1 cellular context compared by ENCODE assay signal in the genomic region with DNA sequence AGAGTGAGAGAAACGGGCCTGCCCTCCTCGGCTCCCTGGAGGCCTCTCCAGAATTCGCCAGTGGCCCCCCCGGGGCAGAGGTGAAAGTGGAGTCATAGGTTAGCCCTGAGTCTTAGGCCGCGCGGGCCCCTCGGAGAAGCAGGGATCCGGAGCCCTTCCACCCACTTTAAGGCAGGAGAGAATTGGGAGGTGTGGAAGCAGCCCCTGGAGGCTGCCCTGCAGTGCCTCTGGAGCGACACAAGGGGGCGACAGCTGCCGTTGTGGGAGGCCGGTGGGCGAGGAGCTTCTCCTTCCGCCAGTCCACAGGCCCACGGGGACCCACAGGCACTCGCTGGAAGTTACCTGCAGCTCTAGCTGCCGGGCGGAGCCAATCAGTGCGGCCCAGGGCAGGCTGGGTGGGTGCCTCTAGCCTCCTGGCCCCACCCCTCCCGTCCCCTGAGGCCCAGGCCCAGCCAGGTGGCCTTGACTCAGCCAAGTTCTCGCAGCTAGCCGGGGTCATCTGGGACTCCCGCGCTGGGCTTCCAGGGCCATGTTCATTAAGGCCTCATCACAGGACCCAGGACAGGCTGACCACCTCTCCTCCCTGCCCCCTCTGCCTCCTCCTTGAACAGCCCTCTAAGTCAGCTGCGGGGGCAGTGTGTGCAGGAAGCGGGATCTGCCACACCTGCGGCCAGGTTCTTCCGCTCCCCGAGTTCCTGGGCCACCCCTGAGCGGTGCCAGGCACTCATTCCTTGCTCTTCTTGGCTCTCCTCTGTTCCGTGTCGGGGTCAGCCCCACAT.
TF ChIP-seq lines count a peak whose summit lies in the region.

No MANE protein-coding gene starts in this region.

TF ChIP-seq in GM23338, 12 proteins besides CTCF, POLR2A, EP300 and RAD21 (continued from another document):
- TF ChIP-seq, protein P1, sequence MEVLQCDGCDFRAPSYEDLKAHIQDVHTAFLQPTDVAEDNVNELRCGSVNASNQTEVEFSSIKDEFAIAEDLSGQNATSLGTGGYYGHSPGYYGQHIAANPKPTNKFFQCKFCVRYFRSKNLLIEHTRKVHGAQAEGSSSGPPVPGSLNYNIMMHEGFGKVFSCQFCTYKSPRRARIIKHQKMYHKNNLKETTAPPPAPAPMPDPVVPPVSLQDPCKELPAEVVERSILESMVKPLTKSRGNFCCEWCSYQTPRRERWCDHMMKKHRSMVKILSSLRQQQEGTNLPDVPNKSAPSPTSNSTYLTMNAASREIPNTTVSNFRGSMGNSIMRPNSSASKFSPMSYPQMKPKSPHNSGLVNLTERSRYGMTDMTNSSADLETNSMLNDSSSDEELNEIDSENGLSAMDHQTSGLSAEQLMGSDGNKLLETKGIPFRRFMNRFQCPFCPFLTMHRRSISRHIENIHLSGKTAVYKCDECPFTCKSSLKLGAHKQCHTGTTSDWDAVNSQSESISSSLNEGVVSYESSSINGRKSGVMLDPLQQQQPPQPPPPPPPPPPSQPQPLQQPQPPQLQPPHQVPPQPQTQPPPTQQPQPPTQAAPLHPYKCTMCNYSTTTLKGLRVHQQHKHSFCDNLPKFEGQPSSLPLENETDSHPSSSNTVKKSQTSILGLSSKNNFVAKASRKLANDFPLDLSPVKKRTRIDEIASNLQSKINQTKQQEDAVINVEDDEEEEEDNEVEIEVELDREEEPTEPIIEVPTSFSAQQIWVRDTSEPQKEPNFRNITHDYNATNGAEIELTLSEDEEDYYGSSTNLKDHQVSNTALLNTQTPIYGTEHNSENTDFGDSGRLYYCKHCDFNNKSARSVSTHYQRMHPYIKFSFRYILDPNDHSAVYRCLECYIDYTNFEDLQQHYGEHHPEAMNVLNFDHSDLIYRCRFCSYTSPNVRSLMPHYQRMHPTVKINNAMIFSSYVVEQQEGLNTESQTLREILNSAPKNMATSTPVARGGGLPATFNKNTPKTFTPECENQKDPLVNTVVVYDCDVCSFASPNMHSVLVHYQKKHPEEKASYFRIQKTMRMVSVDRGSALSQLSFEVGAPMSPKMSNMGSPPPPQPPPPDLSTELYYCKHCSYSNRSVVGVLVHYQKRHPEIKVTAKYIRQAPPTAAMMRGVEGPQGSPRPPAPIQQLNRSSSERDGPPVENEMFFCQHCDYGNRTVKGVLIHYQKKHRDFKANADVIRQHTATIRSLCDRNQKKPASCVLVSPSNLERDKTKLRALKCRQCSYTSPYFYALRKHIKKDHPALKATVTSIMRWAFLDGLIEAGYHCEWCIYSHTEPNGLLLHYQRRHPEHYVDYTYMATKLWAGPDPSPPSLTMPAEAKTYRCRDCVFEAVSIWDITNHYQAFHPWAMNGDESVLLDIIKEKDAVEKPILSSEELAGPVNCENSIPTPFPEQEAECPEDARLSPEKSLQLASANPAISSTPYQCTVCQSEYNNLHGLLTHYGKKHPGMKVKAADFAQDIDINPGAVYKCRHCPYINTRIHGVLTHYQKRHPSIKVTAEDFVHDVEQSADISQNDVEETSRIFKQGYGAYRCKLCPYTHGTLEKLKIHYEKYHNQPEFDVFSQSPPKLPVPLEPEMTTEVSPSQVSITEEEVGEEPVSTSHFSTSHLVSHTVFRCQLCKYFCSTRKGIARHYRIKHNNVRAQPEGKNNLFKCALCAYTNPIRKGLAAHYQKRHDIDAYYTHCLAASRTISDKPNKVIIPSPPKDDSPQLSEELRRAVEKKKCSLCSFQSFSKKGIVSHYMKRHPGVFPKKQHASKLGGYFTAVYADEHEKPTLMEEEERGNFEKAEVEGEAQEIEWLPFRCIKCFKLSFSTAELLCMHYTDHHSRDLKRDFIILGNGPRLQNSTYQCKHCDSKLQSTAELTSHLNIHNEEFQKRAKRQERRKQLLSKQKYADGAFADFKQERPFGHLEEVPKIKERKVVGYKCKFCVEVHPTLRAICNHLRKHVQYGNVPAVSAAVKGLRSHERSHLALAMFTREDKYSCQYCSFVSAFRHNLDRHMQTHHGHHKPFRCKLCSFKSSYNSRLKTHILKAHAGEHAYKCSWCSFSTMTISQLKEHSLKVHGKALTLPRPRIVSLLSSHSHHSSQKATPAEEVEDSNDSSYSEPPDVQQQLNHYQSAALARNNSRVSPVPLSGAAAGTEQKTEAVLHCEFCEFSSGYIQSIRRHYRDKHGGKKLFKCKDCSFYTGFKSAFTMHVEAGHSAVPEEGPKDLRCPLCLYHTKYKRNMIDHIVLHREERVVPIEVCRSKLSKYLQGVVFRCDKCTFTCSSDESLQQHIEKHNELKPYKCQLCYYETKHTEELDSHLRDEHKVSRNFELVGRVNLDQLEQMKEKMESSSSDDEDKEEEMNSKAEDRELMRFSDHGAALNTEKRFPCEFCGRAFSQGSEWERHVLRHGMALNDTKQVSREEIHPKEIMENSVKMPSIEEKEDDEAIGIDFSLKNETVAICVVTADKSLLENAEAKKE (CRISPR knock-in tag; IDR thresholded peaks at IDR 0.05) = no peak
- TF ChIP-seq, protein P2, sequence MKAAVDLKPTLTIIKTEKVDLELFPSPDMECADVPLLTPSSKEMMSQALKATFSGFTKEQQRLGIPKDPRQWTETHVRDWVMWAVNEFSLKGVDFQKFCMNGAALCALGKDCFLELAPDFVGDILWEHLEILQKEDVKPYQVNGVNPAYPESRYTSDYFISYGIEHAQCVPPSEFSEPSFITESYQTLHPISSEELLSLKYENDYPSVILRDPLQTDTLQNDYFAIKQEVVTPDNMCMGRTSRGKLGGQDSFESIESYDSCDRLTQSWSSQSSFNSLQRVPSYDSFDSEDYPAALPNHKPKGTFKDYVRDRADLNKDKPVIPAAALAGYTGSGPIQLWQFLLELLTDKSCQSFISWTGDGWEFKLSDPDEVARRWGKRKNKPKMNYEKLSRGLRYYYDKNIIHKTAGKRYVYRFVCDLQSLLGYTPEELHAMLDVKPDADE (IDR thresholded peaks at IDR 0.05) = no peak
- TF ChIP-seq ZNF114 (CRISPR knock-in tag; IDR thresholded peaks at IDR 0.05) (no peak), POLR2AphosphoS5 (IDR thresholded peaks at IDR 0.05; ENCODE audit: low read depth) (no peak), ZNF331 (CRISPR knock-in tag; IDR thresholded peaks at IDR 0.05; ENCODE audit: low read depth) (no peak), STAT1 (IDR thresholded peaks at IDR 0.05; ENCODE audit: unreplicated experiment) (no peak)
- TF ChIP-seq, protein P3, sequence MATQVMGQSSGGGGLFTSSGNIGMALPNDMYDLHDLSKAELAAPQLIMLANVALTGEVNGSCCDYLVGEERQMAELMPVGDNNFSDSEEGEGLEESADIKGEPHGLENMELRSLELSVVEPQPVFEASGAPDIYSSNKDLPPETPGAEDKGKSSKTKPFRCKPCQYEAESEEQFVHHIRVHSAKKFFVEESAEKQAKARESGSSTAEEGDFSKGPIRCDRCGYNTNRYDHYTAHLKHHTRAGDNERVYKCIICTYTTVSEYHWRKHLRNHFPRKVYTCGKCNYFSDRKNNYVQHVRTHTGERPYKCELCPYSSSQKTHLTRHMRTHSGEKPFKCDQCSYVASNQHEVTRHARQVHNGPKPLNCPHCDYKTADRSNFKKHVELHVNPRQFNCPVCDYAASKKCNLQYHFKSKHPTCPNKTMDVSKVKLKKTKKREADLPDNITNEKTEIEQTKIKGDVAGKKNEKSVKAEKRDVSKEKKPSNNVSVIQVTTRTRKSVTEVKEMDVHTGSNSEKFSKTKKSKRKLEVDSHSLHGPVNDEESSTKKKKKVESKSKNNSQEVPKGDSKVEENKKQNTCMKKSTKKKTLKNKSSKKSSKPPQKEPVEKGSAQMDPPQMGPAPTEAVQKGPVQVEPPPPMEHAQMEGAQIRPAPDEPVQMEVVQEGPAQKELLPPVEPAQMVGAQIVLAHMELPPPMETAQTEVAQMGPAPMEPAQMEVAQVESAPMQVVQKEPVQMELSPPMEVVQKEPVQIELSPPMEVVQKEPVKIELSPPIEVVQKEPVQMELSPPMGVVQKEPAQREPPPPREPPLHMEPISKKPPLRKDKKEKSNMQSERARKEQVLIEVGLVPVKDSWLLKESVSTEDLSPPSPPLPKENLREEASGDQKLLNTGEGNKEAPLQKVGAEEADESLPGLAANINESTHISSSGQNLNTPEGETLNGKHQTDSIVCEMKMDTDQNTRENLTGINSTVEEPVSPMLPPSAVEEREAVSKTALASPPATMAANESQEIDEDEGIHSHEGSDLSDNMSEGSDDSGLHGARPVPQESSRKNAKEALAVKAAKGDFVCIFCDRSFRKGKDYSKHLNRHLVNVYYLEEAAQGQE (IDR thresholded peaks at IDR 0.05; ENCODE audit: unreplicated experiment) = no peak
TF ChIP-seq in GM23338: peak in this region for 0.
